8 cellular contexts compared by ENCODE assay signal in the genomic region with DNA sequence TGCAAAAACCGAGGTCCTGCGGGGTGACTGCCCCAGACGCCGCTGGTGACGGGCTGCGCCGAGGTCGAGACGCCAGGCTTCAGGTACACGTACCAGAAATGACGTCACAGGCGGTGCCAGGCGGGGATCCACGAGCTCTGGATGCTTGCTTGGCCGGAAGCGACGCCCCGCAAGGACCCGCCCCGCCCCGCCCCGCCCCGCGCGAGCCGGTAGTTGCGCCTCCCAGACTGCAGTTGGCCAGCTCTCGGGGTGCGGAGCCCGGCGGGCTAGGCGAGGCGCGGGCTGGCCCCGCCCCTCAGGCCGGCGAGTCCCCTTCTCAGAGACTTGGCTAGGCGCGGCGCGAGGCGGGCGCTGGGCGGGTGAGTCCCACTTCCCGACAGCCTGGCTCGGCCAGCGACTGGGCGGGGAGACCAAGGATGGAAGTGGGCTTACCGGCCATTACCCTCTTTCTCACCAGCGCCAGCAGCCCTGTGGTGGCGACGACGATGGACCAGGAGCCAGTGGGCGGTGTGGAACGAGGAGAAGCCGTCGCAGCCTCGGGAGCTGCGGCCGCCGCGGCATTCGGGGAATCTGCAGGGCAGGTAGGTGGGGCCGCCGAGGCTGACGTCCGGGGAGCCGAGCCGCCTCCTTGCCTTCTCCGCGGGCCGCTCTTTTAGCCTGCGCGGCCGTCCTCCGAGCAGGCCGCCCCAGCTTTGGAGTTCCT. TPM values are rescaled to one million over a fixed set of nuclear protein-coding genes. Genes with fewer than 3 reads are reported as not detected.
DNase-seq lines count a peak whose midpoint lies in the region; ATAC-seq, FAIRE-seq and TF ChIP-seq lines count a peak whose summit lies in the region.

A gene with protein sequence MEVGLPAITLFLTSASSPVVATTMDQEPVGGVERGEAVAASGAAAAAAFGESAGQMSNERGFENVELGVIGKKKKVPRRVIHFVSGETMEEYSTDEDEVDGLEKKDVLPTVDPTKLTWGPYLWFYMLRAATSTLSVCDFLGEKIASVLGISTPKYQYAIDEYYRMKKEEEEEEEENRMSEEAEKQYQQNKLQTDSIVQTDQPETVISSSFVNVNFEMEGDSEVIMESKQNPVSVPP (plus strand): TSS at position 225 of the 703 bp plus-strand sequence. CDS start 192 bp downstream, at position 417.

- WGBS in small intestine, 3 donors, result 0 to 1% (median 0%) methylated on average over 51 to 77 of the region's 77 CpGs

- H3K4me3 ChIP-seq in bronchial epithelial cell (ENCODE audit: low read depth, low read length) (peak within 1 kb of the TSS; percentile 93), small intestine (ENCODE audit: low read depth in 1 of 2, low read length in 2 of 2) (peak within 1 kb of the TSS; percentile 59 to 68)

- peak within 1 kb of the TSS; percentile 98 for H3K27ac Mint-ChIP-seq in WTC11

- H3K36me3 ChIP-seq in bronchial epithelial cell (ENCODE audit: control insufficient read depth, insufficient read depth, low read length), result peaks cover 2% of the 10 kb centered on the region
- H3K36me3 ChIP-seq in small intestine (ENCODE audit: control insufficient read depth in 2 of 2, insufficient read depth in 2 of 2, low read length in 2 of 2), result no peaks in the 10 kb centered on the region

- peaks cover 4% of the 10 kb centered on the region; the same call in 1 of the 2 replicates for H3K36me3 Mint-ChIP-seq in WTC11

- TF ChIP-seq CTCF in WTC11 (IDR thresholded peaks at IDR 0.05) (no peak), bronchial epithelial cell (IDR thresholded peaks at IDR 0.05; ENCODE audit: insufficient read depth, low read length, severe bottlenecking) (no peak)

- no peak for FAIRE-seq in bronchial epithelial cell (lab: Jason Lieb, UNC)
- FAIRE-seq in small intestine (lab: Jason Lieb, UNC), result no peak

- H3K4me3 Mint-ChIP-seq in WTC11, result peak within 1 kb of the TSS; percentile 89

- H3K9me3 ChIP-seq in small intestine (ENCODE audit: control insufficient read depth, low read depth), result no peaks in the 10 kb centered on the region

- H3K9me3 Mint-ChIP-seq in WTC11, result no peaks in the 10 kb centered on the region

- H3K27me3 ChIP-seq in bronchial epithelial cell (ENCODE audit: control insufficient read depth, insufficient read depth, low read length), result no peaks in the 10 kb centered on the region
- H3K27me3 ChIP-seq in small intestine (ENCODE audit: control insufficient read depth in 2 of 2, insufficient read depth in 2 of 2, low read length in 2 of 2), result no peaks in the 10 kb centered on the region

- peaks cover 0 to 8% of the 10 kb centered on the region in 2 donors for H3K4me1 ChIP-seq in small intestine (ENCODE audit: control insufficient read depth in 2 of 2, insufficient read depth in 1 of 2, low read depth in 1 of 2, low read length in 1 of 2)

- DNase-seq in AG08396 (ENCODE audit: low spot score) (peak; percentile 99), NCI-H226 (peak; percentile 96), WTC11 (ENCODE audit: low spot score) (peak; percentile 98), bronchial epithelial cell (ENCODE audit: low read depth) (peak; percentile 91), iPS-NIHi11 (ENCODE audit: low spot score) (peak; percentile 99), small intestine (peak; percentile 99)

- no peaks in the 10 kb centered on the region; the same call in 1 of the 2 replicates for H3K27me3 Mint-ChIP-seq in WTC11 (ENCODE audit: low read depth)

- CTCF ChIA-PET in WTC11 (lab: Charles Lee), result interaction anchor here (0.5 to 1.5 kb wide), 9 partner anchors 15 to 772 kb away, joined by 3 to 7 read pairs (median 4); a partner anchor contains a TSS

- peaks cover 20% of the 10 kb centered on the region for H3K4me1 Mint-ChIP-seq in WTC11

- H3K27ac ChIP-seq in small intestine (ENCODE audit: low read depth in 1 of 2, low read length in 1 of 2), result peak within 1 kb of the TSS; percentile 96 to 100

- ATAC-seq in GM19023 (IDR thresholded peaks at IDR 0.05; ENCODE audit: unreplicated experiment) (peak; percentile 91), HG03196 (IDR thresholded peaks at IDR 0.05; ENCODE audit: unreplicated experiment) (peak; percentile 96), WTC11 (peak; percentile 98)

- POLR2A ChIA-PET in WTC11 (lab: Charles Lee), result interaction anchor here (0.5 to 2.3 kb wide), 12 partner anchors 9 to 610 kb away, joined by 3 to 24 read pairs (median 6); a partner anchor contains a TSS

TF ChIP-seq in WTC11, 78 proteins besides CTCF, POLR2A, EP300 and RAD21 (continues in another document):
- TF ChIP-seq NR1H2 (CRISPR knock-in tag; IDR thresholded peaks at IDR 0.05), result no peak
- TF ChIP-seq, protein P1, sequence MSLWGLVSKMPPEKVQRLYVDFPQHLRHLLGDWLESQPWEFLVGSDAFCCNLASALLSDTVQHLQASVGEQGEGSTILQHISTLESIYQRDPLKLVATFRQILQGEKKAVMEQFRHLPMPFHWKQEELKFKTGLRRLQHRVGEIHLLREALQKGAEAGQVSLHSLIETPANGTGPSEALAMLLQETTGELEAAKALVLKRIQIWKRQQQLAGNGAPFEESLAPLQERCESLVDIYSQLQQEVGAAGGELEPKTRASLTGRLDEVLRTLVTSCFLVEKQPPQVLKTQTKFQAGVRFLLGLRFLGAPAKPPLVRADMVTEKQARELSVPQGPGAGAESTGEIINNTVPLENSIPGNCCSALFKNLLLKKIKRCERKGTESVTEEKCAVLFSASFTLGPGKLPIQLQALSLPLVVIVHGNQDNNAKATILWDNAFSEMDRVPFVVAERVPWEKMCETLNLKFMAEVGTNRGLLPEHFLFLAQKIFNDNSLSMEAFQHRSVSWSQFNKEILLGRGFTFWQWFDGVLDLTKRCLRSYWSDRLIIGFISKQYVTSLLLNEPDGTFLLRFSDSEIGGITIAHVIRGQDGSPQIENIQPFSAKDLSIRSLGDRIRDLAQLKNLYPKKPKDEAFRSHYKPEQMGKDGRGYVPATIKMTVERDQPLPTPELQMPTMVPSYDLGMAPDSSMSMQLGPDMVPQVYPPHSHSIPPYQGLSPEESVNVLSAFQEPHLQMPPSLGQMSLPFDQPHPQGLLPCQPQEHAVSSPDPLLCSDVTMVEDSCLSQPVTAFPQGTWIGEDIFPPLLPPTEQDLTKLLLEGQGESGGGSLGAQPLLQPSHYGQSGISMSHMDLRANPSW (CRISPR knock-in tag; conservative IDR thresholded peaks at IDR 0.05; ENCODE audit: low read depth), result 0 out of 2 replicates have a peak, but pooled peaks have one; percentile 78
- peak; percentile 69 for TF ChIP-seq NFE2L1 (CRISPR knock-in tag; IDR thresholded peaks at IDR 0.05)
- TF ChIP-seq, protein P2, sequence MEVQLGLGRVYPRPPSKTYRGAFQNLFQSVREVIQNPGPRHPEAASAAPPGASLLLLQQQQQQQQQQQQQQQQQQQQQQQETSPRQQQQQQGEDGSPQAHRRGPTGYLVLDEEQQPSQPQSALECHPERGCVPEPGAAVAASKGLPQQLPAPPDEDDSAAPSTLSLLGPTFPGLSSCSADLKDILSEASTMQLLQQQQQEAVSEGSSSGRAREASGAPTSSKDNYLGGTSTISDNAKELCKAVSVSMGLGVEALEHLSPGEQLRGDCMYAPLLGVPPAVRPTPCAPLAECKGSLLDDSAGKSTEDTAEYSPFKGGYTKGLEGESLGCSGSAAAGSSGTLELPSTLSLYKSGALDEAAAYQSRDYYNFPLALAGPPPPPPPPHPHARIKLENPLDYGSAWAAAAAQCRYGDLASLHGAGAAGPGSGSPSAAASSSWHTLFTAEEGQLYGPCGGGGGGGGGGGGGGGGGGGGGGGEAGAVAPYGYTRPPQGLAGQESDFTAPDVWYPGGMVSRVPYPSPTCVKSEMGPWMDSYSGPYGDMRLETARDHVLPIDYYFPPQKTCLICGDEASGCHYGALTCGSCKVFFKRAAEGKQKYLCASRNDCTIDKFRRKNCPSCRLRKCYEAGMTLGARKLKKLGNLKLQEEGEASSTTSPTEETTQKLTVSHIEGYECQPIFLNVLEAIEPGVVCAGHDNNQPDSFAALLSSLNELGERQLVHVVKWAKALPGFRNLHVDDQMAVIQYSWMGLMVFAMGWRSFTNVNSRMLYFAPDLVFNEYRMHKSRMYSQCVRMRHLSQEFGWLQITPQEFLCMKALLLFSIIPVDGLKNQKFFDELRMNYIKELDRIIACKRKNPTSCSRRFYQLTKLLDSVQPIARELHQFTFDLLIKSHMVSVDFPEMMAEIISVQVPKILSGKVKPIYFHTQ (CRISPR knock-in tag; IDR thresholded peaks at IDR 0.05), result no peak
- TF ChIP-seq ETV6 (CRISPR knock-in tag; IDR thresholded peaks at IDR 0.05), result peak; percentile 34; the same call in 1 of the 2 replicates
- TF ChIP-seq, protein P3, sequence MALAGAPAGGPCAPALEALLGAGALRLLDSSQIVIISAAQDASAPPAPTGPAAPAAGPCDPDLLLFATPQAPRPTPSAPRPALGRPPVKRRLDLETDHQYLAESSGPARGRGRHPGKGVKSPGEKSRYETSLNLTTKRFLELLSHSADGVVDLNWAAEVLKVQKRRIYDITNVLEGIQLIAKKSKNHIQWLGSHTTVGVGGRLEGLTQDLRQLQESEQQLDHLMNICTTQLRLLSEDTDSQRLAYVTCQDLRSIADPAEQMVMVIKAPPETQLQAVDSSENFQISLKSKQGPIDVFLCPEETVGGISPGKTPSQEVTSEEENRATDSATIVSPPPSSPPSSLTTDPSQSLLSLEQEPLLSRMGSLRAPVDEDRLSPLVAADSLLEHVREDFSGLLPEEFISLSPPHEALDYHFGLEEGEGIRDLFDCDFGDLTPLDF (CRISPR knock-in tag; IDR thresholded peaks at IDR 0.05), result no peak
- no peak for TF ChIP-seq JAZF1 (CRISPR knock-in tag; IDR thresholded peaks at IDR 0.05)
- TF ChIP-seq ZNF396 (CRISPR knock-in tag; IDR thresholded peaks at IDR 0.05; ENCODE audit: borderline replicate concordance), result no peak

RNA-seq across cellular contexts. Expression of the gene that starts here (rescaled TPM):
- total RNA-seq in WTC11 (2021), result 36.8 to 44.7 TPM (median 44.3 TPM) in 3 replicates
- 42.9 and 49.8 TPM in 2 replicates for total RNA-seq in bronchial epithelial cell
- 100 to 1,000 TPM in 1 of 3 donors, 10 to 100 TPM in 2; 47.7 to 111 (median 82.4) TPM for polyA plus RNA-seq in small intestine

Comparison
In these comparisons a context has a peak if more than half of its experiments do, and no peak if none do; other contexts are left out.
1. Peak in every context shown above with its lines: DNase-seq, ATAC-seq, H3K4me3 ChIP-seq and H3K27ac ChIP-seq.